23 cellular contexts compared by ENCODE assay signal in genomic region chr21:45335761-45336534, GRCh38. TPM values are rescaled to one million over a fixed set of nuclear protein-coding genes. Genes with fewer than 3 reads are reported as not detected.
DNase-seq lines count a peak whose midpoint lies in the region; ATAC-seq, FAIRE-seq and TF ChIP-seq lines count a peak whose summit lies in the region.
"Had no signal": no experiment of that assay in that cellular context is flagged by ENCODE, and none has a peak within 500 bp of the region (broad histone marks: within the 10 kb centered on the region; RNA-seq: fewer than 3 reads in every experiment).

No MANE protein-coding gene starts in this region.

- no peak overlapping the region; the same call in 1 of the 2 replicates for H3K14ac ChIP-seq in H9 (ENCODE audit: insufficient read depth, low read length)
- no peak overlapping the region for H3K14ac ChIP-seq in neuronal stem cell (ENCODE audit: low read length)

- H3K4ac ChIP-seq in H9 (ENCODE audit: low read depth, low read length) (no peak overlapping the region), neuronal stem cell (ENCODE audit: low read length) (peak overlapping the region; percentile 53)

- H3K23me2 ChIP-seq in H9 (ENCODE audit: insufficient read length, low read depth, low read length, poor library complexity, severe bottlenecking) = no peaks in the 10 kb centered on the region

- H3K4me1 Mint-ChIP-seq in H9 = peaks cover 37 to 43% of the 10 kb centered on the region in 2 experiments

- CTCF ChIA-PET in A549 (lab: Yijun Ruan, JAX) = interaction anchor here (0.9 to 1.0 kb wide), 2 partner anchors 16 to 23 kb away, joined by 3 read pairs; no protein-coding TSS in a partner anchor

- TF ChIP-seq POLR2A in A549 (IDR thresholded peaks at IDR 0.05; ENCODE audit: low read length) (no peak), breast epithelium (IDR thresholded peaks at IDR 0.05) (no peak)

- H3K27me3 Mint-ChIP-seq in H9 (ENCODE audit: low read depth) = peaks cover 19% of the 10 kb centered on the region

- FAIRE-seq in A549 (lab: Jason Lieb, UNC) (no peak), frontal cortex (lab: Jason Lieb, UNC) (no peak)

- H3K36me3 ChIP-seq in neuronal stem cell (replicated peaks in 1 of 2; ENCODE audit: control insufficient read depth in 2 of 2, insufficient read depth in 2 of 2, low read length in 2 of 2) = peaks cover 0 to 3% of the 10 kb centered on the region in 2 donors
- no peaks in the 10 kb centered on the region for H3K36me3 ChIP-seq in breast epithelium
- H3K36me3 ChIP-seq: colonic mucosa, MG63, right lobe of liver, thoracic aorta had no signal

- peaks cover 50% of the 10 kb centered on the region for H3K4me1 ChIP-seq in A549
- peaks cover 2% of the 10 kb centered on the region; the same call in 1 of the 2 replicates for H3K4me1 ChIP-seq in H9 (ENCODE audit: insufficient read depth, low read length)
- H3K4me1 ChIP-seq in neuronal stem cell (ENCODE audit: control insufficient read depth in 2 of 2, insufficient read depth in 1 of 2, low read depth in 1 of 2, low read length in 2 of 2) = peaks cover 21 to 28% of the 10 kb centered on the region in 2 donors
- H3K4me1 ChIP-seq in breast epithelium = no peaks in the 10 kb centered on the region
- H3K4me1 ChIP-seq: colonic mucosa, right lobe of liver had no signal

- ATAC-seq in A549 (no peak), left cardiac atrium (no peak), HG02884 (IDR thresholded peaks at IDR 0.05; ENCODE audit: unreplicated experiment) (no peak)

- no peak overlapping the region for H2AK5ac ChIP-seq in H9 (ENCODE audit: insufficient read length, low read length)
- peak overlapping the region; percentile 79 for H2AK5ac ChIP-seq in neuronal stem cell (ENCODE audit: low read depth, low read length)

- no peak overlapping the region for H3K4me3 Mint-ChIP-seq in H9
- H3K4me3 Mint-ChIP-seq: activated naive CD8-positive, alpha-beta T cell; CD4-positive, alpha-beta T cell; GM23338 had no signal

- H3K18ac ChIP-seq in H9 (ENCODE audit: insufficient read length, low read depth, low read length) (no peak overlapping the region), neuronal stem cell (ENCODE audit: low read length) (peak overlapping the region; percentile 85)

- TF ChIP-seq EP300 in A549 (IDR thresholded peaks at IDR 0.05) = no peak

- H3K9ac ChIP-seq in H9 (ENCODE audit: extremely low read depth, insufficient read length, low read length) (no peak overlapping the region), neuronal stem cell (ENCODE audit: low read depth, low read length, poor library complexity) (no peak overlapping the region)

- H3K27ac ChIP-seq in A549 (peak overlapping the region; percentile 48 to 100; a peak in 4 of 6 replicates), H9 (ENCODE audit: insufficient read length, low read depth, low read length) (no peak overlapping the region), neuronal stem cell (replicated peaks; ENCODE audit: low read length) (no peak overlapping the region), breast epithelium (no peak overlapping the region)
- H3K27ac ChIP-seq: colonic mucosa, right lobe of liver, thoracic aorta had no signal

- H2AFZ ChIP-seq in H9 (ENCODE audit: low read length) (no peak overlapping the region), neuronal stem cell (ENCODE audit: low read length) (no peak overlapping the region)

- H3K9me3 ChIP-seq in A549 = no peaks in the 10 kb centered on the region
- H3K9me3 ChIP-seq in H9 (ENCODE audit: control insufficient read depth, low read depth, low read length) = no peaks in the 10 kb centered on the region
- peaks cover 0 to 3% of the 10 kb centered on the region in 2 donors for H3K9me3 ChIP-seq in neuronal stem cell (replicated peaks in 1 of 2; ENCODE audit: control insufficient read depth in 2 of 2, insufficient read depth in 1 of 2, low read depth in 1 of 2, low read length in 2 of 2)
- H3K9me3 ChIP-seq in breast epithelium = no peaks in the 10 kb centered on the region
- H3K9me3 ChIP-seq: colonic mucosa, MG63, right lobe of liver, thoracic aorta had no signal

- no peak overlapping the region for H4K5ac ChIP-seq in H9 (ENCODE audit: insufficient read length, low read depth, low read length)

- no peak for TF ChIP-seq CTCF in A549 (IDR thresholded peaks at IDR 0.05)
- no peak for TF ChIP-seq CTCF in H9 (conservative IDR thresholded peaks at IDR 0.05)
- TF ChIP-seq CTCF in breast epithelium (IDR thresholded peaks at IDR 0.05) = no peak

- DNase-seq in A549 (ENCODE audit: low read depth in 1 of 2, low spot score in 1 of 2) = no peak
- peak; percentile 23 for DNase-seq in H9
- peak; percentile 10 for DNase-seq in left cardiac atrium
- DNase-seq in neuronal stem cell (ENCODE audit: low spot score) = no peak
- no peak for DNase-seq in breast epithelium (ENCODE audit: low spot score in 2 of 2)
- no peak for DNase-seq in frontal cortex (ENCODE audit: low spot score in 2 of 2)
- no peak for DNase-seq in EL
- DNase-seq: activated CD4-positive, alpha-beta T cell treated with anti-CD3 and anti-CD28 coated beads for 1 hour; activated CD8-positive, alpha-beta memory T cell treated with anti-CD3 and anti-CD28 coated beads for 24 hours; CD4-positive, alpha-beta T cell; colonic mucosa; DMS53; glutamatergic neuron; MG63; NCI-H2227 treated with DMSO at 0.1 percent for 48 hours; NK-92 treated with Interleukin-12 subunit alpha and Interleukin-12 subunit beta, amount 100 ng/mL, for 24 hours; occipital lobe had no signal

- no peak overlapping the region for H4K8ac ChIP-seq in H9 (replicated peaks; ENCODE audit: insufficient read length, low read depth, low read length)
- H4K8ac ChIP-seq in neuronal stem cell (ENCODE audit: low read depth, low read length) = no peak overlapping the region

- intact Hi-C loops in left cardiac atrium (cut with DNase I) (no loop called here), breast epithelium (cut with DNase I; ENCODE audit: low total_unique reads) (no loop called here)

- H3T11ph ChIP-seq in H9 (ENCODE audit: low read length) = no peak overlapping the region

- no peak for TF ChIP-seq RAD21 in A549 (conservative IDR thresholded peaks at IDR 0.05 in 1 of 2, IDR thresholded peaks at IDR 0.05 in 1 of 2)

- H2BK20ac ChIP-seq in H9 (ENCODE audit: low read depth, low read length, poor library complexity, severe bottlenecking) = no peak overlapping the region

- H3K9me3 Mint-ChIP-seq in H9 = peaks cover 4 to 9% of the 10 kb centered on the region in 2 experiments; a peak in 4 of 5 replicates
- H3K9me3 Mint-ChIP-seq: CD4-positive, alpha-beta T cell had no signal

- no peaks in the 10 kb centered on the region for H3K79me2 ChIP-seq in H9 (ENCODE audit: insufficient read depth, low read length)

- H3K4me3 ChIP-seq in A549 (no peak overlapping the region), neuronal stem cell (ENCODE audit: low read length in 2 of 2) (peak overlapping the region in 1 of 2 donors; percentile 32), breast epithelium (no peak overlapping the region)
- H3K4me3 ChIP-seq: colonic mucosa, GM23338, lung, MG63, right lobe of liver, thoracic aorta had no signal

- H4K20me1 ChIP-seq in H9 (ENCODE audit: control insufficient read depth, insufficient read depth, insufficient read length) = no peaks in the 10 kb centered on the region

- H3K23ac ChIP-seq in H9 (ENCODE audit: insufficient read length, low read depth, low read length) (no peak overlapping the region), neuronal stem cell (ENCODE audit: low read depth, low read length, poor library complexity) (no peak overlapping the region)

- no peaks in the 10 kb centered on the region for H3K36me3 Mint-ChIP-seq in H9 (ENCODE audit: insufficient read depth in 1 of 3, low read depth in 3 of 3)
- H3K36me3 Mint-ChIP-seq: activated naive CD8-positive, alpha-beta T cell had no signal

- POLR2A ChIA-PET in A549 (lab: Yijun Ruan, JAX) = no interaction called here

- H3K79me1 ChIP-seq in H9 (ENCODE audit: insufficient read depth, low read depth, low read length, poor library complexity, severe bottlenecking) (no peaks in the 10 kb centered on the region), neuronal stem cell (ENCODE audit: low read depth, low read length) (peaks cover 2% of the 10 kb centered on the region)

- WGBS in A549 (ENCODE audit: missing lambda C conversion rate) = 85% methylated on average over 13 of the region's 19 CpGs
- no CpG with 5 or more reads among the region's 19 CpGs for WGBS in H9 (ENCODE audit: extremely low coverage, insufficient read length, low lambda C conversion rate)
- no CpG with 5 or more reads among the region's 19 CpGs for WGBS in neuronal stem cell (ENCODE audit: extremely low coverage in 2 of 2, insufficient read length in 2 of 2, insufficient replicate concordance in 1 of 2), 2 donors

- H2BK5ac ChIP-seq in H9 (ENCODE audit: insufficient read length, low read length) (no peak overlapping the region), neuronal stem cell (ENCODE audit: low read length) (peak overlapping the region; percentile 66)

- no peak overlapping the region for H3K4me2 ChIP-seq in A549
- H3K4me2 ChIP-seq in H9 (ENCODE audit: insufficient read depth, insufficient read length, low read length) = no peak overlapping the region
- no peak overlapping the region for H3K4me2 ChIP-seq in neuronal stem cell (ENCODE audit: insufficient read depth, low read length, poor library complexity, severe bottlenecking)
- H3K4me2 ChIP-seq: GM23338 had no signal

- H2BK12ac ChIP-seq in H9 (ENCODE audit: insufficient read length, low read depth, low read length) = no peak overlapping the region
- H2BK12ac ChIP-seq in neuronal stem cell (ENCODE audit: low read length) = no peak overlapping the region

- H4K91ac ChIP-seq in H9 (ENCODE audit: insufficient read length, low read depth, low read length) (no peak overlapping the region), neuronal stem cell (ENCODE audit: low read depth, low read length, poor library complexity) (no peak overlapping the region)

- H3K56ac ChIP-seq in H9 (ENCODE audit: insufficient read length, low read depth, low read length) = no peak overlapping the region

- H2BK15ac ChIP-seq in H9 (ENCODE audit: low read depth, low read length) (no peak overlapping the region), neuronal stem cell (ENCODE audit: low read length) (peak overlapping the region; percentile 13)

- no peak overlapping the region for H2BK120ac ChIP-seq in H9 (ENCODE audit: low read depth, low read length, poor library complexity, severe bottlenecking)
- peak overlapping the region; percentile 0 for H2BK120ac ChIP-seq in neuronal stem cell (ENCODE audit: low read depth, low read length)

- H3K27ac Mint-ChIP-seq in H9 = peak overlapping the region in 1 of 3 experiments; percentile 49; a peak in 1 of 7 replicates
- H3K27ac Mint-ChIP-seq: activated naive CD8-positive, alpha-beta T cell; CD4-positive, alpha-beta T cell; GM23338 had no signal

- H3K27me3 ChIP-seq in H9 (ENCODE audit: insufficient read depth, low read length) (no peaks in the 10 kb centered on the region), neuronal stem cell (ENCODE audit: control insufficient read depth in 3 of 3, insufficient read depth in 3 of 3, low read depth in 1 of 3, low read length in 3 of 3) (peaks cover 0 to 22% (median 0%) of the 10 kb centered on the region in 3 experiments), breast epithelium (no peaks in the 10 kb centered on the region)
- H3K27me3 ChIP-seq: colonic mucosa, MG63, right lobe of liver had no signal

RNA-seq across cellular contexts. Expression of gene POFUT2, which starts 48.3 kb away (rescaled TPM):
- polyA plus RNA-seq in A549 (2011; rRNA removed) (10.5 and 10.7 TPM in 2 replicates), A549 (2017; fragmentation: RNase III; extraction: RNeasy Plus Mini Kit Qiagen cat#74134 plus additional on column Dnase treatment) (14.7 to 16.6 TPM (median 16.1 TPM) in 3 replicates)
- 10.3 and 12.3 TPM in 2 replicates for polyA plus RNA-seq in A549 (2012; cell fraction: cytosol; rRNA removed)
- 53.6 and 61.8 TPM in 2 replicates for polyA plus RNA-seq in A549 (2012; cell fraction: nucleus; rRNA removed)
- polyA minus RNA-seq in A549 (2011; rRNA and poly(A)+ RNA removed) = 6.4 and 11.6 TPM in 2 replicates
- total RNA-seq in H9 (2021) (32.1 and 34.8 TPM in 2 replicates), left cardiac atrium (10 to 100 TPM; 18.1 to 20.3 TPM), breast epithelium (10 to 100 TPM; 20.0 to 22.9 (median 22.1) TPM), frontal cortex (11.0 TPM)
- 33.3 TPM for polyA plus RNA-seq in neuronal stem cell (2013, experiment 1 of 2)
- polyA plus RNA-seq in neuronal stem cell (2013, experiment 2 of 2) = 32.4 TPM

Comparison
In these comparisons a context has a peak if more than half of its experiments do, and no peak if none do; other contexts are left out.
1. DNase-seq: peak in H9 (single experiment) and left cardiac atrium (single experiment); none in A549 (0 of 2), neuronal stem cell (single experiment), breast epithelium (0 of 2), frontal cortex (0 of 2) and EL (single experiment).
2. H3K27ac ChIP-seq: peak in A549 (2 of 2); none in H9 (single experiment), neuronal stem cell (single experiment) and breast epithelium (0 of 2).